In the genomic region with DNA sequence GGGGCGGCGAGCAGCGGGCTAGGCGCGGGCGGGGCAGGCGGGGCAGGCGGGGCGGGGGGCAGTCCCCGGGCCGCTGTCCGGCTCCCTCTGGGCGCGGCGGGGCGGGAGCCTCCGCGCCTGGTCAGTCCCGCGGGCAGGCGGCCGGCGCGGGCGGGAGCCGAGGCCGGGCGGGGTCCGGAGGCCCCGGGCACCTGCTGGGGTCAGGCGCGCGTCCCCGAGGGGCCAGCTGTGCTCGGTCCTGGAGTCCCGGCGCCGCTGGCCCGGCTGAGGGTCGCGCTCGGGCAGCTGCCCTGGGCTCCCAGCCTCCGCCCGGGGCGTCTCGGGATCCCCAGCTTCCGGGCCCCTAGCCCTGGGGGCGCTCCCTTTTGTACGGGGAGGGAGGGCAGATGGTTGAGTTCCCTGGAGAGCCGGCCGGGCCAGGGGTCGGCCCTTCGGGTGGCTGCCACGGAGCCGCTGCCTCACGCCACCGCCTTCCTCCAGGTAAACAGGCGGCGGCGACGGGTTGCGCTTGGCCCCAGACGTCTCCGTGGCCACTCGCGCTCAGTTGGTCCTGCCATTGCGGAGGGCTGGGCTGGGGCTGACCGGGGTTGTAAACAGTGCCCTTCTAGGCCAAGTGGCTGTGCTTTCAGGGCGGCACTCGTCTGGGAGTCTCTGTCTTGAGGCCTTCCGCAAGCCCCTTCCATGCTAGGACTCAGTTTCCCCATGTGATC, we compare ENCODE assay signal across 8 cellular contexts. TPM values are rescaled to one million over a fixed set of nuclear protein-coding genes. Genes with fewer than 3 reads are reported as not detected.
A peak's percentile ranks its signal among the peaks of the same experiment; 100 is the strongest.
DNase-seq lines count a peak whose midpoint lies in the region; ATAC-seq and TF ChIP-seq lines count a peak whose summit lies in the region.

No MANE protein-coding gene starts in this region.

- peaks cover 10% of the 10 kb centered on the region for H3K27me3 Mint-ChIP-seq in activated T-helper 1 cell treated with anti-CD3 and anti-CD28 coated beads, Interleukin-12 subunit alpha, Interleukin-12 subunit beta, Interleukin-2, Interleukin-4 antibody, amounts not matched to agents 30 ng/mL and 10 ng/mL and 1 ng/mL, durations not matched to agents 14 hours and 24 hours and 36 hours (ENCODE audit: insufficient read depth)
- peaks cover 11% of the 10 kb centered on the region for H3K27me3 Mint-ChIP-seq in glutamatergic neuron (ENCODE audit: unreplicated experiment)

- H3K9me3 Mint-ChIP-seq in activated T-helper 1 cell treated with anti-CD3 and anti-CD28 coated beads, Interleukin-12 subunit alpha, Interleukin-12 subunit beta, Interleukin-2, Interleukin-4 antibody, amounts not matched to agents 30 ng/mL and 10 ng/mL and 1 ng/mL, durations not matched to agents 14 hours and 24 hours and 36 hours: no peaks in the 10 kb centered on the region
- peaks cover 11% of the 10 kb centered on the region for H3K9me3 Mint-ChIP-seq in glutamatergic neuron (ENCODE audit: unreplicated experiment)

- TF ChIP-seq RAD21 in Ishikawa (IDR thresholded peaks at IDR 0.05; ENCODE audit: low read depth): no peak; the same call in 1 of the 2 replicates

- no peaks in the 10 kb centered on the region for H3K9me3 ChIP-seq in prostate gland

- peaks cover 3% of the 10 kb centered on the region for H3K36me3 Mint-ChIP-seq in activated T-helper 1 cell treated with anti-CD3 and anti-CD28 coated beads, Interleukin-12 subunit alpha, Interleukin-12 subunit beta, Interleukin-2, Interleukin-4 antibody, amounts not matched to agents 30 ng/mL and 10 ng/mL and 1 ng/mL, durations not matched to agents 14 hours and 24 hours and 36 hours (ENCODE audit: low read depth)
- no peaks in the 10 kb centered on the region for H3K36me3 Mint-ChIP-seq in glutamatergic neuron (ENCODE audit: unreplicated experiment)

- TF ChIP-seq POLR2A in prostate gland (IDR thresholded peaks at IDR 0.05): no peak

- intact Hi-C loops in activated T-helper 1 cell treated with anti-CD3 and anti-CD28 coated beads, Interleukin-12 subunit alpha, Interleukin-12 subunit beta, Interleukin-2, Interleukin-4 antibody, amounts not matched to agents 30 ng/mL and 10 ng/mL and 1 ng/mL, durations not matched to agents 14 hours and 24 hours and 36 hours (cut with micrococcal nuclease): loop anchor here (1.0 to 2.0 kb wide), 4 partner anchors 42 to 138 kb away; a partner anchor contains a TSS
- intact Hi-C loops in prostate gland (cut with DNase I): loop anchor here (5.0 kb wide), 1 partner anchor 51 kb away; a partner anchor contains a TSS

- WGBS in prostate gland: 1% methylated on average over 17 of the region's 71 CpGs

- peaks cover 10% of the 10 kb centered on the region for H3K4me1 ChIP-seq in prostate gland (replicated peaks)

- peak overlapping the region; percentile 89 for H3K4me3 Mint-ChIP-seq in activated T-helper 1 cell treated with anti-CD3 and anti-CD28 coated beads, Interleukin-12 subunit alpha, Interleukin-12 subunit beta, Interleukin-2, Interleukin-4 antibody, amounts not matched to agents 30 ng/mL and 10 ng/mL and 1 ng/mL, durations not matched to agents 14 hours and 24 hours and 36 hours
- H3K4me3 Mint-ChIP-seq in glutamatergic neuron (ENCODE audit: unreplicated experiment): peak overlapping the region; percentile 92

- peak; percentile 42 for ATAC-seq in GM21723 (IDR thresholded peaks at IDR 0.05; ENCODE audit: unreplicated experiment)

- no peak for TF ChIP-seq EP300 in Ishikawa (IDR thresholded peaks at IDR 0.05; ENCODE audit: borderline replicate concordance)

- DNase-seq in EL (peak; percentile 33), glutamatergic neuron (peak; percentile 60), prostate gland (ENCODE audit: low spot score) (no peak), cerebellar nuclear complex (lab: John Stamatoyannopoulos, UW) (no peak), SIG-M5 treated with dmso at 0.1 percent for 504 hours (lab: John Stamatoyannopoulos, UW; ENCODE audit: unreplicated experiment) (no peak)
- no peak for DNase-seq in activated T-helper 1 cell treated with anti-CD3 and anti-CD28 coated beads, Interleukin-12 subunit alpha, Interleukin-12 subunit beta, Interleukin-2, Interleukin-4 antibody, amounts not matched to agents 30 ng/mL and 10 ng/mL and 1 ng/mL, durations not matched to agents 14 hours and 24 hours and 36 hours (ENCODE audit: low spot score)

- H3K4me1 Mint-ChIP-seq in activated T-helper 1 cell treated with anti-CD3 and anti-CD28 coated beads, Interleukin-12 subunit alpha, Interleukin-12 subunit beta, Interleukin-2, Interleukin-4 antibody, amounts not matched to agents 30 ng/mL and 10 ng/mL and 1 ng/mL, durations not matched to agents 14 hours and 24 hours and 36 hours (ENCODE audit: low read depth): peaks cover 24% of the 10 kb centered on the region
- peaks cover 14% of the 10 kb centered on the region for H3K4me1 Mint-ChIP-seq in glutamatergic neuron (ENCODE audit: low read depth, unreplicated experiment)

- peak overlapping the region; percentile 93 to 94 for H3K27ac ChIP-seq in prostate gland

- peak overlapping the region; percentile 91 to 96 for H3K4me3 ChIP-seq in prostate gland

- peak overlapping the region; percentile 84 for H3K27ac Mint-ChIP-seq in activated T-helper 1 cell treated with anti-CD3 and anti-CD28 coated beads, Interleukin-12 subunit alpha, Interleukin-12 subunit beta, Interleukin-2, Interleukin-4 antibody, amounts not matched to agents 30 ng/mL and 10 ng/mL and 1 ng/mL, durations not matched to agents 14 hours and 24 hours and 36 hours
- peak overlapping the region; percentile 74 for H3K27ac Mint-ChIP-seq in glutamatergic neuron (ENCODE audit: unreplicated experiment)

- H3K36me3 ChIP-seq in prostate gland: no peaks in the 10 kb centered on the region

- no peaks in the 10 kb centered on the region for H3K27me3 ChIP-seq in prostate gland (replicated peaks; ENCODE audit: insufficient read depth)

- TF ChIP-seq CTCF in glutamatergic neuron (IDR thresholded peaks at IDR 0.05; ENCODE audit: partially characterized antibody, unreplicated experiment) (no peak), prostate gland (IDR thresholded peaks at IDR 0.05) (no peak)

TF ChIP-seq in Ishikawa, 13 proteins besides CTCF, POLR2A, EP300 and RAD21:
- TF ChIP-seq TCF12 (IDR thresholded peaks at IDR 0.05; ENCODE audit: low read depth) (0 out of 2 replicates have a peak, but pooled peaks have one; percentile 7), YY1 (IDR thresholded peaks at IDR 0.05; ENCODE audit: low read depth) (0 out of 2 replicates have a peak, but pooled peaks have one; percentile 26), ZBTB7A (IDR thresholded peaks at IDR 0.05; ENCODE audit: low read depth) (peak; percentile 28; the same call in 1 of the 2 replicates), NFIC (IDR thresholded peaks at IDR 0.05) (no peak)

RNA-seq across cellular contexts. Expression of a gene that starts 0.5 kb away (rescaled TPM):
- 7.5 and 8.5 TPM in 2 replicates for total RNA-seq in activated T-helper 1 cell treated with anti-CD3 and anti-CD28 coated beads, Interleukin-12 subunit alpha, Interleukin-12 subunit beta, Interleukin-2, Interleukin-4 antibody, amounts not matched to agents 30 ng/mL and 10 ng/mL and 1 ng/mL, durations not matched to agents 14 hours and 24 hours and 36 hours
- total RNA-seq in glutamatergic neuron (ENCODE audit: unreplicated experiment) (21.0 TPM), prostate gland (10 to 100 TPM in 1 of 2 donors, 1 to 10 TPM in 1; 4.5 to 10.8 TPM)

RNA-seq across cellular contexts. Expression of a gene that starts 53.7 kb away (rescaled TPM):
- total RNA-seq in activated T-helper 1 cell treated with anti-CD3 and anti-CD28 coated beads, Interleukin-12 subunit alpha, Interleukin-12 subunit beta, Interleukin-2, Interleukin-4 antibody, amounts not matched to agents 30 ng/mL and 10 ng/mL and 1 ng/mL, durations not matched to agents 14 hours and 24 hours and 36 hours: 1.4 and 1.8 TPM in 2 replicates
- total RNA-seq in glutamatergic neuron (ENCODE audit: unreplicated experiment) (23.8 TPM), prostate gland (10 to 100 TPM; 14.7 to 20.7 TPM)

RNA-seq across cellular contexts. Expression of a gene that starts 56.1 kb away (rescaled TPM):
- 11.6 and 21.2 TPM in 2 replicates for total RNA-seq in activated T-helper 1 cell treated with anti-CD3 and anti-CD28 coated beads, Interleukin-12 subunit alpha, Interleukin-12 subunit beta, Interleukin-2, Interleukin-4 antibody, amounts not matched to agents 30 ng/mL and 10 ng/mL and 1 ng/mL, durations not matched to agents 14 hours and 24 hours and 36 hours
- total RNA-seq in glutamatergic neuron (ENCODE audit: unreplicated experiment): 16.8 TPM
- 100 to 1,000 TPM in 1 of 2 donors, 10 to 100 TPM in 1; 30.0 to 118 TPM for total RNA-seq in prostate gland

Comparison
In these comparisons a context has a peak if more than half of its experiments do, and no peak if none do; other contexts are left out.
1. DNase-seq: peak in EL (single experiment) and glutamatergic neuron (single experiment); none in activated T-helper 1 cell treated with anti-CD3 and anti-CD28 coated beads, Interleukin-12 subunit alpha, Interleukin-12 subunit beta, Interleukin-2, Interleukin-4 antibody, amounts not matched to agents 30 ng/mL and 10 ng/mL and 1 ng/mL, durations not matched to agents 14 hours and 24 hours and 36 hours (single experiment), prostate gland (single experiment), cerebellar nuclear complex (0 of 2) and SIG-M5 treated with dmso at 0.1 percent for 504 hours (single experiment).